ENCODE assay signal across 25 cellular contexts in the genomic region with DNA sequence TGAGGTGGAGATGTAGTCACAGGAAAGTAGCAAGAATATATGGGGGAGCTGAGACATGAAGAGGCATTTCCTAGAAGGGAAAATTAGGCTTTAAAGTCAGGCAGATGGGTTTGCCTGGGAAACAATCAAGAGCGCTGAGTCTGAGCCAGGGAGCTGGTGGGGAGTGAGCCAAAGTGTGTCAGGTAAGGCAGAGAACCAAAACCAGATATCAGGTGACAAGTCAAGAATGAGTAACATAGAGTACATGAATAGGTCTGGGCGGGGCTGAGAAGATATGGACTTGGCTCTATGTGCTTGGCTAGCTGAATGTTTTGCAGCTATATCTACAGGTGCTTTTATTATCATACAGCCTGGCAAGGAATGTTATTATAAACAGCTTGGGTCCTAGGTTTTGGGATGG. TPM values are rescaled to one million over a fixed set of nuclear protein-coding genes. Genes with fewer than 3 reads are reported as not detected.
DNase-seq lines count a peak whose midpoint lies in the region; ATAC-seq, FAIRE-seq and TF ChIP-seq lines count a peak whose summit lies in the region.
"Had no signal": no experiment of that assay in that cellular context is flagged by ENCODE, and none has a peak within 500 bp of the region (broad histone marks: within the 10 kb centered on the region; RNA-seq: fewer than 3 reads in every experiment).

No MANE protein-coding gene starts in this region.

- ATAC-seq in A549 (no peak), GM19467 (IDR thresholded peaks at IDR 0.05; ENCODE audit: unreplicated experiment) (no peak)

- 0 out of 3 replicates have a peak, but pooled peaks cover 9% of the 10 kb centered on the region for H3K9me3 ChIP-seq in A549
- H3K9me3 ChIP-seq: ovary, SK-N-SH, suprapubic skin, upper lobe of right lung had no signal

- CTCF ChIA-PET in A549 (lab: Yijun Ruan, JAX), result interaction anchor here (0.6 to 1.0 kb wide), 2 partner anchors 12 to 90 kb away, joined by 3 read pairs; no protein-coding TSS in a partner anchor

- H3K4me3 Mint-ChIP-seq in immature natural killer cell, result peak overlapping the region in 1 of 5 donors; percentile 31
- no peak overlapping the region for H3K4me3 Mint-ChIP-seq in activated T-cell treated with anti-CD3 and anti-CD28 coated beads, Interleukin-2, amount 50 U/mL, for 24 hours
- H3K4me3 Mint-ChIP-seq: T-helper 1 cell treated with Interleukin-12 subunit alpha and Interleukin-12 subunit beta and Interleukin-4 antibody, amounts not matched to agents 30 μg/mL and 1 μg/mL, for 36 hours had no signal

- peaks cover 33% of the 10 kb centered on the region for H3K4me1 ChIP-seq in A549

- no peak for FAIRE-seq in A549 (lab: Jason Lieb, UNC)
- FAIRE-seq: endothelial cell of umbilical vein, HTR-8/SVneo, TTC549 had no signal

- TF ChIP-seq CTCF in A549 (IDR thresholded peaks at IDR 0.05) (no peak), LNCaP clone FGC (IDR thresholded peaks at IDR 0.05; ENCODE audit: control insufficient read depth, extremely low read depth, insufficient read depth) (no peak)

- H3K36me3 Mint-ChIP-seq in immature natural killer cell, result peaks cover 7 to 15% (median 8%) of the 10 kb centered on the region in 3 donors
- no peaks in the 10 kb centered on the region for H3K36me3 Mint-ChIP-seq in activated T-cell treated with anti-CD3 and anti-CD28 coated beads, Interleukin-2, amount 50 U/mL, for 24 hours (ENCODE audit: low read depth)

- H3K9me3 Mint-ChIP-seq in immature natural killer cell, result no peaks in the 10 kb centered on the region
- H3K9me3 Mint-ChIP-seq in activated T-cell treated with anti-CD3 and anti-CD28 coated beads, Interleukin-2, amount 50 U/mL, for 24 hours, result no peaks in the 10 kb centered on the region
- H3K9me3 Mint-ChIP-seq: T-helper 1 cell treated with Interleukin-12 subunit alpha and Interleukin-12 subunit beta and Interleukin-4 antibody, amounts not matched to agents 30 μg/mL and 1 μg/mL, for 36 hours had no signal

- H3K27me3 Mint-ChIP-seq in immature natural killer cell (ENCODE audit: low read depth in 3 of 3), result peaks cover 0 to 4% (median 0%) of the 10 kb centered on the region in 3 donors
- H3K27me3 Mint-ChIP-seq in activated T-cell treated with anti-CD3 and anti-CD28 coated beads, Interleukin-2, amount 50 U/mL, for 24 hours, result peaks cover 17% of the 10 kb centered on the region

- peak overlapping the region in 4 of 6 donors; percentile 32 to 60 (median 50) for H3K27ac Mint-ChIP-seq in immature natural killer cell
- no peak overlapping the region for H3K27ac Mint-ChIP-seq in activated T-cell treated with anti-CD3 and anti-CD28 coated beads, Interleukin-2, amount 50 U/mL, for 24 hours
- H3K27ac Mint-ChIP-seq: T-helper 1 cell treated with Interleukin-12 subunit alpha and Interleukin-12 subunit beta and Interleukin-4 antibody, amounts not matched to agents 30 μg/mL and 1 μg/mL, for 36 hours had no signal

- TF ChIP-seq POLR2A in A549 (IDR thresholded peaks at IDR 0.05; ENCODE audit: low read length), result no peak

- POLR2A ChIA-PET in A549 (lab: Yijun Ruan, JAX), result no interaction called here

- H3K4me2 ChIP-seq in A549, result peak overlapping the region; percentile 7; the same call in 1 of the 3 replicates
- H3K4me2 ChIP-seq: SK-N-SH, smooth muscle cell had no signal

- TF ChIP-seq RAD21 in A549 (conservative IDR thresholded peaks at IDR 0.05 in 1 of 2, IDR thresholded peaks at IDR 0.05 in 1 of 2), result no peak

- H3K4me3 ChIP-seq in A549 (no peak overlapping the region), LNCaP clone FGC (ENCODE audit: low read depth, low read length) (no peak overlapping the region)
- H3K4me3 ChIP-seq: dorsolateral prefrontal cortex, ovary, smooth muscle cell, suprapubic skin, upper lobe of right lung had no signal

- no peak for DNase-seq in A549 (ENCODE audit: low read depth in 1 of 2, low spot score in 1 of 2)
- DNase-seq in LNCaP clone FGC (ENCODE audit: low read depth), result peak; percentile 59
- DNase-seq in SW480 (ENCODE audit: low spot score), result peak; percentile 15
- no peak for DNase-seq in immature natural killer cell
- DNase-seq in activated T-cell treated with anti-CD3 and anti-CD28 coated beads, Interleukin-2, amount 50 U/mL, for 24 hours, result no peak
- no peak for DNase-seq in caudate nucleus (lab: John Stamatoyannopoulos, UW)
- DNase-seq: activated naive CD4-positive, alpha-beta T cell treated with Interleukin-2 at 50 U/mL for 16 hours; dorsolateral prefrontal cortex; NCI-H1092; NCI-H1694; NCI-H446 treated with DMSO at 0.1 percent for 48 hours; NCI-H774; stimulated activated naive CD4-positive, alpha-beta T cell treated with Interleukin-2 at 50 U/mL for 16 hours; upper lobe of right lung had no signal

- WGBS in A549 (ENCODE audit: missing lambda C conversion rate), result 69% methylated on average over 2 of the region's 2 CpGs

- TF ChIP-seq EP300 in A549 (IDR thresholded peaks at IDR 0.05), result no peak

- H3K27ac ChIP-seq in A549, result peak overlapping the region; percentile 15 to 32; a peak in 5 of 6 replicates
- no peak overlapping the region for H3K27ac ChIP-seq in caudate nucleus (ENCODE audit: low read depth, low read length)
- H3K27ac ChIP-seq: dorsolateral prefrontal cortex, ovary, suprapubic skin, upper lobe of right lung had no signal

- peaks cover 45 to 50% of the 10 kb centered on the region in 2 donors for H3K4me1 Mint-ChIP-seq in immature natural killer cell
- no peaks in the 10 kb centered on the region for H3K4me1 Mint-ChIP-seq in activated T-cell treated with anti-CD3 and anti-CD28 coated beads, Interleukin-2, amount 50 U/mL, for 24 hours (ENCODE audit: low read depth)

TF ChIP-seq in A549, 52 proteins besides CTCF, POLR2A, EP300 and RAD21:
- TF ChIP-seq KDM5A (IDR thresholded peaks at IDR 0.05), result no peak
- TF ChIP-seq, protein P1, sequence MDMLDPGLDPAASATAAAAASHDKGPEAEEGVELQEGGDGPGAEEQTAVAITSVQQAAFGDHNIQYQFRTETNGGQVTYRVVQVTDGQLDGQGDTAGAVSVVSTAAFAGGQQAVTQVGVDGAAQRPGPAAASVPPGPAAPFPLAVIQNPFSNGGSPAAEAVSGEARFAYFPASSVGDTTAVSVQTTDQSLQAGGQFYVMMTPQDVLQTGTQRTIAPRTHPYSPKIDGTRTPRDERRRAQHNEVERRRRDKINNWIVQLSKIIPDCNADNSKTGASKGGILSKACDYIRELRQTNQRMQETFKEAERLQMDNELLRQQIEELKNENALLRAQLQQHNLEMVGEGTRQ (IDR thresholded peaks at IDR 0.05), result no peak
- TF ChIP-seq CEBPB (IDR thresholded peaks at IDR 0.05), result no peak
- TF ChIP-seq NR3C1 (IDR thresholded peaks at IDR 0.05), result no peak
- no peak for TF ChIP-seq EHF (CRISPR knock-in tag; IDR thresholded peaks at IDR 0.05)
- no peak for TF ChIP-seq FOXS1 (CRISPR knock-in tag; IDR thresholded peaks at IDR 0.05)
- TF ChIP-seq, protein P2, sequence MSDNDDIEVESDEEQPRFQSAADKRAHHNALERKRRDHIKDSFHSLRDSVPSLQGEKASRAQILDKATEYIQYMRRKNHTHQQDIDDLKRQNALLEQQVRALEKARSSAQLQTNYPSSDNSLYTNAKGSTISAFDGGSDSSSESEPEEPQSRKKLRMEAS (IDR thresholded peaks at IDR 0.05), result no peak
- no peak for TF ChIP-seq JUN (IDR thresholded peaks at IDR 0.05)
- TF ChIP-seq JUNB (IDR thresholded peaks at IDR 0.05), result no peak
- no peak for TF ChIP-seq ZC3H11A (IDR thresholded peaks at IDR 0.05)
- TF ChIP-seq GATA3 (IDR thresholded peaks at IDR 0.05; ENCODE audit: borderline replicate concordance), result no peak
- TF ChIP-seq HOXB5 (CRISPR knock-in tag; IDR thresholded peaks at IDR 0.05), result no peak
- no peak for TF ChIP-seq KDM1A (IDR thresholded peaks at IDR 0.05; ENCODE audit: low read depth)
- no peak for TF ChIP-seq NFE2L2 (conservative IDR thresholded peaks at IDR 0.05; ENCODE audit: low read length)
- no peak for TF ChIP-seq CBX8 (IDR thresholded peaks at IDR 0.05)
- TF ChIP-seq FOSL2 (IDR thresholded peaks at IDR 0.05), result no peak
- no peak for TF ChIP-seq FOSL2 (CRISPR knock-in tag; IDR thresholded peaks at IDR 0.05)

RNA-seq across cellular contexts. Expression of gene GPR141, which starts 49.3 kb away (rescaled TPM):
- polyA plus RNA-seq in A549 (2011; rRNA removed) (0.49 and 0.61 TPM in 2 replicates), A549 (2017; fragmentation: RNase III; extraction: RNeasy Plus Mini Kit Qiagen cat#74134 plus additional on column Dnase treatment) (0.11 to 0.12 TPM in 2 of 3 replicates, not detected in the other), immature natural killer cell (10 to 100 TPM in 2 of 3 donors, 1 to 10 TPM in 1; 9.4 to 24.8 (median 24.3) TPM)
- 0.12 TPM in 1 of 2 replicates, not detected in the other for polyA plus RNA-seq in A549 (2012; cell fraction: cytosol; rRNA removed)
- polyA plus RNA-seq in A549 (2012; cell fraction: nucleus; rRNA removed), result not detected in 2 replicates
- polyA minus RNA-seq in A549 (2011; rRNA and poly(A)+ RNA removed), result 0.62 TPM in 1 of 2 replicates, not detected in the other
- polyA plus RNA-seq: BJ, endothelial cell of umbilical vein, neural cell, SK-N-SH, smooth muscle cell had no signal

Comparison
In these comparisons a context has a peak if more than half of its experiments do, and no peak if none do; other contexts are left out.
1. DNase-seq: peak in LNCaP clone FGC (single experiment) and SW480 (single experiment); none in A549 (0 of 2), immature natural killer cell (0 of 3), activated T-cell treated with anti-CD3 and anti-CD28 coated beads, Interleukin-2, amount 50 U/mL, for 24 hours (single experiment) and caudate nucleus (0 of 61).
2. RNA of gene GPR141, which starts 49.3 kb away (polyA plus RNA-seq): 9.4 to 24.8 TPM in immature natural killer cell; 0.11 to 0.61 TPM in A549; every median in the first group is over 4 times any median in the second.